8 cellular contexts compared by ENCODE assay signal in the genomic region with DNA sequence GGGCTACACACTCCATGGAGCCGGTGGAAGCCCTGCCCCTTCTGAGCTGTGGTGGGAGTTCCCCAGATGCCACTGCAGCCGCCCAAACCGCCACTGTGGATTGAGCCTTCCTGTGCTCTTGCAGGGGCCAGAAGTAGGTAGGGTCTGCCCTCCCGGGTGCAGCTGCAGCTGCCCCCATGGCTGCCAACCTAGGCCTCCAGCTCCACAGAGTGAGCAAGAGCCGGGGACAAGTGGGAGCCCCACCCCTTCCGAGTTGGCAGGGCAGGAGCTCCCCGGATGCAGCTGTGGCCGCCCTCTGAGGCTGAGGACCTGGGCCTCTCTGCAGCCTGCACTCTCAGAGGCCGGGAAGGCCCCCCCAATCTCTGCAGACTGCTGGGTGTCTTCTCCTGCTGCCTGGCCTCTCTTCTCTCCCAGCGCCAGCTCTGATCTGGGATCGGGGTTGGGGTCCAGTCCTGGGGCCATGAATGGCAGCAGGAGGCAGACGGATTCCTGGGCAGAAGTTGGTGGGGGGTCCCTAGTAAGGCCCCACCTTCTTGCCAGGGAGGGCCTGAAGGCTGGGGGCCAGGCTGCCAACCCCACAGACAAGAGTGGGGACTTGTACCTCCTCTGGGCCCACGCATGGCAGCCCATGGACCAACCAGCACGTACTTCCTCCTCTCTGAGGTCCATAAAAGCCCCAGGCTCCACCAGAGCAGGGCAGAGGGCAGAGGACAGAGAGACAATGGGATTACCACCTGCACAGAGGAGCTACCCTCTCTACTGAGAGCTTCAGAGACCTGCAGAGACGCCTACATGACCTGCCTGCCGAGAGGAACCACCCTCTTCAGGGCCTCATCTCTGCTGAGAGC. TPM values are rescaled to one million over a fixed set of nuclear protein-coding genes. Genes with fewer than 3 reads are reported as not detected.
DNase-seq lines count a peak whose midpoint lies in the region; ATAC-seq, FAIRE-seq and TF ChIP-seq lines count a peak whose summit lies in the region.

No MANE protein-coding gene starts in this region.

- H3K9me3 Mint-ChIP-seq in GM23338 = no peaks in the 10 kb centered on the region; the same call in 2 of the 3 replicates

- no peaks in the 10 kb centered on the region for H3K9me2 ChIP-seq in GM23338 (ENCODE audit: insufficient read depth)

- no peak for TF ChIP-seq POLR2A in esophagus squamous epithelium (IDR thresholded peaks at IDR 0.05)

- 0 out of 2 replicates have a peak overlapping the region, but pooled peaks have one; percentile 43 for H2AFZ ChIP-seq in GM23338

- no peak overlapping the region for H3K27ac Mint-ChIP-seq in GM23338

- intact Hi-C loops in esophagus squamous epithelium (cut with DNase I) (no loop called here), kidney (cut with DNase I) (no loop called here)

- no peak overlapping the region for H3K4me3 Mint-ChIP-seq in GM23338

- H3K4me1 ChIP-seq in GM23338 (ENCODE audit: insufficient read depth) (no peaks in the 10 kb centered on the region), esophagus squamous epithelium (peaks cover 0 to 57% (median 16%) of the 10 kb centered on the region in 3 donors), BE2C (no peaks in the 10 kb centered on the region), kidney (ENCODE audit: control insufficient read depth in 1 of 2, insufficient read depth in 1 of 2, low read depth in 1 of 2, low read length in 2 of 2) (no peaks in the 10 kb centered on the region)

- H3K4me2 ChIP-seq in GM23338 = no peak overlapping the region

- no peaks in the 10 kb centered on the region for H3K27me3 ChIP-seq in GM23338 (ENCODE audit: insufficient read depth)
- H3K27me3 ChIP-seq in esophagus squamous epithelium = no peaks in the 10 kb centered on the region
- no peaks in the 10 kb centered on the region for H3K27me3 ChIP-seq in BE2C

- H4K20me1 ChIP-seq in GM23338 (replicated peaks; ENCODE audit: insufficient read depth) = no peaks in the 10 kb centered on the region

- H3F3A ChIP-seq in GM23338 (replicated peaks; ENCODE audit: low read depth) = no peaks in the 10 kb centered on the region

- 40 to 95% methylated on average over 1 to 2 of the region's 16 CpGs for WGBS in esophagus squamous epithelium, 2 donors

- no peaks in the 10 kb centered on the region for H3K36me3 ChIP-seq in GM23338 (ENCODE audit: insufficient read depth)
- no peaks in the 10 kb centered on the region for H3K36me3 ChIP-seq in esophagus squamous epithelium
- no peaks in the 10 kb centered on the region for H3K36me3 ChIP-seq in BE2C
- no peaks in the 10 kb centered on the region for H3K36me3 ChIP-seq in kidney (ENCODE audit: control insufficient read depth in 1 of 2, insufficient read depth in 2 of 2, low read length in 2 of 2)

- H3K9ac ChIP-seq in kidney (ENCODE audit: low read length in 2 of 2) = no peak overlapping the region

- H3K4me3 ChIP-seq in GM23338 (no peak overlapping the region), esophagus squamous epithelium (no peak overlapping the region), BE2C (ENCODE audit: low read depth, low read length) (no peak overlapping the region), kidney (ENCODE audit: low read length in 2 of 2) (no peak overlapping the region)

- H3K4me1 Mint-ChIP-seq in GM23338 = peaks cover 5% of the 10 kb centered on the region

- peaks cover 2% of the 10 kb centered on the region for H3K27me3 Mint-ChIP-seq in GM23338 (ENCODE audit: insufficient read depth, low read depth, poor library complexity)

- TF ChIP-seq CTCF in GM23338 (conservative IDR thresholded peaks at IDR 0.05; ENCODE audit: low read depth in 2 of 2) (no peak), esophagus squamous epithelium (IDR thresholded peaks at IDR 0.05) (no peak), BE2C (IDR thresholded peaks at IDR 0.05; ENCODE audit: low read depth, low read length) (no peak), kidney (IDR thresholded peaks at IDR 0.05; ENCODE audit: borderline replicate concordance, extremely low read depth, insufficient read depth) (no peak)

- FAIRE-seq in kidney (lab: Jason Lieb, UNC) = no peak

- DNase-seq in GM23338 (ENCODE audit: low spot score) (no peak), esophagus squamous epithelium (lab: John Stamatoyannopoulos, UW) (no peak), DMS 273 treated with DMSO at 0.1 percent for 48 hours (lab: John Stamatoyannopoulos, UW) (no peak), BE2C (no peak), kidney (no peak), NCI-H2227 (lab: John Stamatoyannopoulos, UW; ENCODE audit: unreplicated experiment) (no peak)
- peak in 3 of 4 experiments; percentile 16 to 46 (median 37) for DNase-seq in activated CD4-positive, CD25-positive, alpha-beta regulatory T cell (lab: John Stamatoyannopoulos, UW)
- DNase-seq in stimulated activated CD8-positive, alpha-beta memory T cell treated with anti-CD3 and anti-CD28 coated beads, Interleukin-12 subunit alpha, Interleukin-12 subunit beta, amount 100 ng/mL, for 24 hours (ENCODE audit: extremely low read depth) = peak; percentile 39

- no peaks in the 10 kb centered on the region for H3K36me3 Mint-ChIP-seq in GM23338 (ENCODE audit: low read depth)

- H3K27ac ChIP-seq in GM23338 (ENCODE audit: low read depth) (no peak overlapping the region), esophagus squamous epithelium (peak overlapping the region in 3 of 4 donors; percentile 18 to 48 (median 25)), kidney (ENCODE audit: low read depth in 2 of 2, low read length in 2 of 2) (no peak overlapping the region)

- peak; percentile 59 for ATAC-seq in GM23338

- H3K9me3 ChIP-seq in esophagus squamous epithelium (no peaks in the 10 kb centered on the region), BE2C (no peaks in the 10 kb centered on the region; the same call in 1 of the 2 replicates), kidney (ENCODE audit: control insufficient read depth in 1 of 2, low read length in 2 of 2) (no peaks in the 10 kb centered on the region)

- H3K79me2 ChIP-seq in GM23338 (replicated peaks; ENCODE audit: insufficient read depth) = no peaks in the 10 kb centered on the region

TF ChIP-seq in GM23338, 12 proteins besides CTCF, POLR2A, EP300 and RAD21 (continues in another document):
- TF ChIP-seq EZH2phosphoT487 (IDR thresholded peaks at IDR 0.05; ENCODE audit: unreplicated experiment) (no peak), NANOG (IDR thresholded peaks at IDR 0.05; ENCODE audit: borderline replicate concordance) (no peak), ZNF114 (CRISPR knock-in tag; IDR thresholded peaks at IDR 0.05) (no peak), STAT1 (IDR thresholded peaks at IDR 0.05; ENCODE audit: unreplicated experiment) (no peak), ZNF331 (CRISPR knock-in tag; IDR thresholded peaks at IDR 0.05; ENCODE audit: low read depth) (no peak), CREB1 (CRISPR knock-in tag; IDR thresholded peaks at IDR 0.05; ENCODE audit: low read depth) (no peak), JUNB (IDR thresholded peaks at IDR 0.05; ENCODE audit: unreplicated experiment) (no peak)
- TF ChIP-seq, protein P1, sequence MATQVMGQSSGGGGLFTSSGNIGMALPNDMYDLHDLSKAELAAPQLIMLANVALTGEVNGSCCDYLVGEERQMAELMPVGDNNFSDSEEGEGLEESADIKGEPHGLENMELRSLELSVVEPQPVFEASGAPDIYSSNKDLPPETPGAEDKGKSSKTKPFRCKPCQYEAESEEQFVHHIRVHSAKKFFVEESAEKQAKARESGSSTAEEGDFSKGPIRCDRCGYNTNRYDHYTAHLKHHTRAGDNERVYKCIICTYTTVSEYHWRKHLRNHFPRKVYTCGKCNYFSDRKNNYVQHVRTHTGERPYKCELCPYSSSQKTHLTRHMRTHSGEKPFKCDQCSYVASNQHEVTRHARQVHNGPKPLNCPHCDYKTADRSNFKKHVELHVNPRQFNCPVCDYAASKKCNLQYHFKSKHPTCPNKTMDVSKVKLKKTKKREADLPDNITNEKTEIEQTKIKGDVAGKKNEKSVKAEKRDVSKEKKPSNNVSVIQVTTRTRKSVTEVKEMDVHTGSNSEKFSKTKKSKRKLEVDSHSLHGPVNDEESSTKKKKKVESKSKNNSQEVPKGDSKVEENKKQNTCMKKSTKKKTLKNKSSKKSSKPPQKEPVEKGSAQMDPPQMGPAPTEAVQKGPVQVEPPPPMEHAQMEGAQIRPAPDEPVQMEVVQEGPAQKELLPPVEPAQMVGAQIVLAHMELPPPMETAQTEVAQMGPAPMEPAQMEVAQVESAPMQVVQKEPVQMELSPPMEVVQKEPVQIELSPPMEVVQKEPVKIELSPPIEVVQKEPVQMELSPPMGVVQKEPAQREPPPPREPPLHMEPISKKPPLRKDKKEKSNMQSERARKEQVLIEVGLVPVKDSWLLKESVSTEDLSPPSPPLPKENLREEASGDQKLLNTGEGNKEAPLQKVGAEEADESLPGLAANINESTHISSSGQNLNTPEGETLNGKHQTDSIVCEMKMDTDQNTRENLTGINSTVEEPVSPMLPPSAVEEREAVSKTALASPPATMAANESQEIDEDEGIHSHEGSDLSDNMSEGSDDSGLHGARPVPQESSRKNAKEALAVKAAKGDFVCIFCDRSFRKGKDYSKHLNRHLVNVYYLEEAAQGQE (IDR thresholded peaks at IDR 0.05; ENCODE audit: unreplicated experiment) = no peak

RNA-seq across cellular contexts. Expression of a gene that starts 28.9 kb away (rescaled TPM):
- total RNA-seq in GM23338 (2014; rRNA removed; shearing (Covaris generic)) = 115 and 140 TPM in 2 replicates
- polyA plus RNA-seq in GM23338 (2016; fragmentation: Nextera tagmentation; extraction: Ambion mirVana) (278 and 299 TPM in 2 replicates), kidney (ENCODE audit: insufficient read depth, low read depth, low replicate concordance) (226 TPM)
- total RNA-seq in esophagus squamous epithelium (100 to 1,000 TPM in 3 of 4 donors, 10 to 100 TPM in 1; 83.0 to 230 (median 133) TPM), kidney (105 TPM)
- 195 TPM for polyA plus RNA-seq in BE2C (2012; ENCODE audit: insufficient read depth, insufficient read length, low read depth)

RNA-seq across cellular contexts. Expression of a gene that starts 33.3 kb away (rescaled TPM):
- 249 and 272 TPM in 2 replicates for total RNA-seq in GM23338 (2014; rRNA removed; shearing (Covaris generic))
- polyA plus RNA-seq in GM23338 (2016; fragmentation: Nextera tagmentation; extraction: Ambion mirVana) (103 and 109 TPM in 2 replicates), kidney (ENCODE audit: insufficient read depth, low read depth, low replicate concordance) (42.1 TPM)
- total RNA-seq in esophagus squamous epithelium (100 to 1,000 TPM in 3 of 4 donors, 10 to 100 TPM in 1; 97.3 to 156 (median 114) TPM), kidney (93.9 TPM)
- 164 TPM for polyA plus RNA-seq in BE2C (2012; ENCODE audit: insufficient read depth, insufficient read length, low read depth)

RNA-seq across cellular contexts. Expression of a gene that starts 39.1 kb away (rescaled TPM):
- 49.4 and 57.7 TPM in 2 replicates for total RNA-seq in GM23338 (2014; rRNA removed; shearing (Covaris generic))
- polyA plus RNA-seq in GM23338 (2016; fragmentation: Nextera tagmentation; extraction: Ambion mirVana) = 13.6 and 14.4 TPM in 2 replicates
- total RNA-seq in esophagus squamous epithelium = 10 to 100 TPM; 28.6 to 41.6 (median 32.1) TPM
- 38.0 TPM for polyA plus RNA-seq in BE2C (2012; ENCODE audit: insufficient read depth, insufficient read length, low read depth)
- 53.6 TPM for total RNA-seq in kidney
- polyA plus RNA-seq in kidney (ENCODE audit: insufficient read depth, low read depth, low replicate concordance) = 14.0 TPM

Comparison
In these comparisons a context has a peak if more than half of its experiments do, and no peak if none do; other contexts are left out.
1. DNase-seq: peak in activated CD4-positive, CD25-positive, alpha-beta regulatory T cell (3 of 4) and stimulated activated CD8-positive, alpha-beta memory T cell treated with anti-CD3 and anti-CD28 coated beads, Interleukin-12 subunit alpha, Interleukin-12 subunit beta, amount 100 ng/mL, for 24 hours (single experiment); none in GM23338 (single experiment), esophagus squamous epithelium (single experiment), DMS 273 treated with DMSO at 0.1 percent for 48 hours (single experiment), BE2C (single experiment), kidney (single experiment) and NCI-H2227 (single experiment).
2. H3K27ac ChIP-seq: peak in esophagus squamous epithelium (3 of 4); none in GM23338 (single experiment) and kidney (0 of 2).